Comparison of ENCODE assay signal across 8 cellular contexts in genomic region chr6:15901141-15902115, GRCh38.
DNase-seq lines count a peak whose midpoint lies in the region; ATAC-seq and TF ChIP-seq lines count a peak whose summit lies in the region.

No MANE protein-coding gene starts in this region.

- H3K36me3 Mint-ChIP-seq in CD14-positive monocyte (peaks cover 0 to 2% of the 10 kb centered on the region in 2 donors), endothelial cell (ENCODE audit: low read depth, unreplicated experiment) (no peaks in the 10 kb centered on the region)
- no peaks in the 10 kb centered on the region for H3K36me3 Mint-ChIP-seq in CD4-positive, alpha-beta T cell (ENCODE audit: low read depth)

- H3K9me3 Mint-ChIP-seq in CD14-positive monocyte, result peaks cover 0 to 6% (median 2%) of the 10 kb centered on the region in 7 donors
- H3K9me3 Mint-ChIP-seq in CD4-positive, alpha-beta T cell, result no peaks in the 10 kb centered on the region
- H3K9me3 Mint-ChIP-seq in endothelial cell (ENCODE audit: unreplicated experiment), result no peaks in the 10 kb centered on the region

- H2BK5ac ChIP-seq in mesenchymal stem cell (ENCODE audit: low read depth, low read length, poor library complexity, severe bottlenecking), result no peak overlapping the region

- H3K9me3 ChIP-seq in RWPE2 (ENCODE audit: severe bottlenecking) (no peaks in the 10 kb centered on the region), mesenchymal stem cell (ENCODE audit: control insufficient read depth, low read length) (peaks cover 5% of the 10 kb centered on the region)
- H3K9me3 ChIP-seq in CD4-positive, alpha-beta T cell (ENCODE audit: control insufficient read depth, low read length), result no peaks in the 10 kb centered on the region

- intact Hi-C loops in CD14-positive monocyte (cut with micrococcal nuclease), result loop anchor here in 1 of 2 donors (10.0 kb wide), 1 partner anchor 233 kb away; no protein-coding TSS in a partner anchor
- intact Hi-C loops in CD4-positive, alpha-beta T cell (cut with DNase I, micrococcal nuclease), result no loop called here

- H3K4ac ChIP-seq in mesenchymal stem cell (ENCODE audit: low read depth in 1 of 2, low read length in 2 of 2), result peak overlapping the region in 1 of 2 experiments; percentile 73

- no peak overlapping the region for H3K14ac ChIP-seq in mesenchymal stem cell (ENCODE audit: low read length in 2 of 2)

- no peak overlapping the region for H3K23ac ChIP-seq in mesenchymal stem cell (ENCODE audit: low read length in 2 of 2)

- TF ChIP-seq CTCF in CD14-positive monocyte (IDR thresholded peaks at IDR 0.05) (peak; percentile 53), RWPE2 (IDR thresholded peaks at IDR 0.05; ENCODE audit: poor library complexity, severe bottlenecking) (no peak), endothelial cell (IDR thresholded peaks at IDR 0.05; ENCODE audit: unreplicated experiment) (no peak)
- TF ChIP-seq CTCF in CD4-positive, alpha-beta T cell (IDR thresholded peaks at IDR 0.05), result no peak

- no peak overlapping the region for H3K27ac ChIP-seq in RWPE2 (ENCODE audit: poor library complexity, severe bottlenecking)
- H3K27ac ChIP-seq in mesenchymal stem cell (ENCODE audit: low read length, poor library complexity, severe bottlenecking), result no peak overlapping the region
- H3K27ac ChIP-seq in CD4-positive, alpha-beta T cell (ENCODE audit: low read depth, low read length), result no peak overlapping the region

- H3K27ac Mint-ChIP-seq in CD14-positive monocyte, result peak overlapping the region; percentile 92 to 98 (median 96)
- no peak overlapping the region for H3K27ac Mint-ChIP-seq in CD4-positive, alpha-beta T cell
- no peak overlapping the region for H3K27ac Mint-ChIP-seq in endothelial cell (ENCODE audit: unreplicated experiment)

- peak overlapping the region; percentile 28 for H3K9ac ChIP-seq in mesenchymal stem cell (ENCODE audit: low read length)

- no peak overlapping the region for H4K91ac ChIP-seq in mesenchymal stem cell (ENCODE audit: low read length)

- H4K8ac ChIP-seq in mesenchymal stem cell (ENCODE audit: low read length), result no peak overlapping the region

- POLR2A ChIA-PET in CD4-positive, alpha-beta T cell (lab: Charles Lee), result interaction anchor here (0.9 kb wide), 1 partner anchor 17 kb away, joined by 3 read pairs; no protein-coding TSS in a partner anchor

- WGBS in mesenchymal stem cell, result 77% methylated on average over 13 of the region's 13 CpGs

- H3K4me3 Mint-ChIP-seq in CD14-positive monocyte, result peak overlapping the region; percentile 69 to 88
- H3K4me3 Mint-ChIP-seq in CD4-positive, alpha-beta T cell, result no peak overlapping the region
- H3K4me3 Mint-ChIP-seq in endothelial cell (ENCODE audit: unreplicated experiment), result no peak overlapping the region

- no peaks in the 10 kb centered on the region for H3K27me3 ChIP-seq in RWPE2 (ENCODE audit: insufficient read depth, poor library complexity, severe bottlenecking)
- no peaks in the 10 kb centered on the region for H3K27me3 ChIP-seq in mesenchymal stem cell (ENCODE audit: control insufficient read depth in 1 of 2, insufficient read depth in 1 of 2, low read length in 2 of 2)
- no peaks in the 10 kb centered on the region for H3K27me3 ChIP-seq in CD4-positive, alpha-beta T cell (ENCODE audit: control insufficient read depth, insufficient read depth, low read length)

- H3K4me3 ChIP-seq in RWPE2 (ENCODE audit: severe bottlenecking) (no peak overlapping the region), mesenchymal stem cell (ENCODE audit: insufficient read depth in 1 of 2, low read depth in 1 of 2, low read length in 2 of 2) (peak overlapping the region in 1 of 2 experiments; percentile 34)

- CTCF ChIA-PET in CD4-positive, alpha-beta T cell (lab: Charles Lee), result no interaction called here

- H3K4me1 Mint-ChIP-seq in CD14-positive monocyte (peaks cover 62% of the 10 kb centered on the region), endothelial cell (ENCODE audit: unreplicated experiment) (peaks cover 9% of the 10 kb centered on the region)
- no peaks in the 10 kb centered on the region for H3K4me1 Mint-ChIP-seq in CD4-positive, alpha-beta T cell (ENCODE audit: low read depth)

- H3K36me3 ChIP-seq in RWPE2 (ENCODE audit: low read depth) (no peaks in the 10 kb centered on the region), mesenchymal stem cell (ENCODE audit: control insufficient read depth in 1 of 2, insufficient read depth in 2 of 2, low read depth in 1 of 2, low read length in 2 of 2) (no peaks in the 10 kb centered on the region)

- no peak overlapping the region for H2BK15ac ChIP-seq in mesenchymal stem cell (ENCODE audit: low read depth, poor library complexity, severe bottlenecking)

- no peak overlapping the region for H2AK5ac ChIP-seq in mesenchymal stem cell (ENCODE audit: low read length, severe bottlenecking)

- no peak overlapping the region for H3K4me2 ChIP-seq in mesenchymal stem cell (ENCODE audit: low read length, poor library complexity, severe bottlenecking)

- DNase-seq in CD14-positive monocyte (ENCODE audit: low spot score), result peak; percentile 76
- DNase-seq in RWPE2 (ENCODE audit: low spot score), result no peak
- DNase-seq in mesenchymal stem cell, result peak; percentile 26
- no peak for DNase-seq in CD4-positive, alpha-beta T cell
- DNase-seq in endothelial cell (ENCODE audit: low spot score), result no peak
- no peak for DNase-seq in medulla oblongata (ENCODE audit: extremely low spot score)

- H3K27me3 Mint-ChIP-seq in CD14-positive monocyte (ENCODE audit: low read depth in 3 of 3) (peaks cover 0 to 1% (median 0%) of the 10 kb centered on the region in 3 donors), endothelial cell (ENCODE audit: unreplicated experiment) (peaks cover 2% of the 10 kb centered on the region)
- H3K27me3 Mint-ChIP-seq in CD4-positive, alpha-beta T cell, result no peaks in the 10 kb centered on the region

- peak; percentile 91 for ATAC-seq in GM18909 (IDR thresholded peaks at IDR 0.05; ENCODE audit: poor library complexity, unreplicated experiment)
- ATAC-seq in HG03025 (IDR thresholded peaks at IDR 0.05; ENCODE audit: low FRiP score, unreplicated experiment), result peak; percentile 75
- peak; percentile 67; the same call in 2 of the 3 replicates for ATAC-seq in RWPE2 (ENCODE audit: low read depth)
- ATAC-seq in CD4-positive, alpha-beta T cell (ENCODE audit: poor library complexity), result no peak

- H2BK120ac ChIP-seq in mesenchymal stem cell (ENCODE audit: low read depth, low read length), result no peak overlapping the region

- no peak overlapping the region for H2AFZ ChIP-seq in mesenchymal stem cell (ENCODE audit: low read depth, low read length)

- peak overlapping the region in 1 of 2 experiments; percentile 83 for H2BK12ac ChIP-seq in mesenchymal stem cell (ENCODE audit: low read length in 2 of 2)

- peak overlapping the region in 1 of 2 experiments; percentile 42 for H3K18ac ChIP-seq in mesenchymal stem cell (ENCODE audit: low read depth in 1 of 2, low read length in 2 of 2)

- H3K4me1 ChIP-seq in RWPE2 (ENCODE audit: insufficient read depth, poor library complexity, severe bottlenecking) (peaks cover 5% of the 10 kb centered on the region), mesenchymal stem cell (ENCODE audit: control insufficient read depth, insufficient read depth, low read depth, low read length) (peaks cover 6% of the 10 kb centered on the region)

- H3K79me1 ChIP-seq in mesenchymal stem cell (replicated peaks; ENCODE audit: low read length, poor library complexity, severe bottlenecking), result no peaks in the 10 kb centered on the region

Comparison
In these comparisons a context has a peak if more than half of its experiments do, and no peak if none do; other contexts are left out.
1. DNase-seq: peak in CD14-positive monocyte (single experiment) and mesenchymal stem cell (single experiment); none in RWPE2 (single experiment), CD4-positive, alpha-beta T cell (0 of 10), endothelial cell (single experiment) and medulla oblongata (single experiment).
2. H3K27ac Mint-ChIP-seq: peak in CD14-positive monocyte (7 of 7); none in CD4-positive, alpha-beta T cell (single experiment) and endothelial cell (single experiment).
3. H3K4me3 Mint-ChIP-seq: peak in CD14-positive monocyte (2 of 2); none in CD4-positive, alpha-beta T cell (single experiment) and endothelial cell (single experiment).